Comparison of ENCODE assay signal across 21 cellular contexts in the genomic region with DNA sequence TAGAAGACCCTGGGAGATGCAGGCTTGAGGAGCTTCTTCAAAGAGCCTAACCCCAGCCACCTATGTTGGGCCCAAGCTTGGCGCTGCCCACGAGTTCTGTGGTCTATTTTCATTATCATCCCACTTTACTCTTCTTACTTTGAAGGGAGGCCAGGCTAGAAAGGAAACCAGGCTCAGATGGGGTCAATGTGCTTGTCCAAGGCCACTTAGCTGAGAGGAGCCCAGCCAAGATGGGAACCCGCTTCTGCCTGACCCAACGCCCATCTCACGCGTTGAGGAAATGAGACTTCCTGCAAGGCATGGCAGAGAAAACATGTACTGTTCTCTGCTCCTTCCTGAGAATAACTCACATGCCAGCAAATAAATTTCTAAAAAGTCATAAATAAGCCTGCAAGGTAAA.
A peak's percentile ranks its signal among the peaks of the same experiment; 100 is the strongest.
DNase-seq lines count a peak whose midpoint lies in the region; ATAC-seq and TF ChIP-seq lines count a peak whose summit lies in the region.
"Had no signal": no experiment of that assay in that cellular context is flagged by ENCODE, and none has a peak within 500 bp of the region (broad histone marks: within the 10 kb centered on the region; RNA-seq: fewer than 3 reads in every experiment).

No MANE protein-coding gene starts in this region.

- no peak overlapping the region for H2AFZ ChIP-seq in IMR-90 (replicated peaks; ENCODE audit: low read length, poor library complexity)
- H2AFZ ChIP-seq: GM23338, parathyroid adenoma had no signal

- H3K18ac ChIP-seq in IMR-90 (ENCODE audit: low read depth, low read length): 0 out of 2 replicates have a peak overlapping the region, but pooled peaks have one; percentile 6

- TF ChIP-seq POLR2A in IMR-90 (IDR thresholded peaks at IDR 0.05; ENCODE audit: low read depth, low read length): no peak
- TF ChIP-seq POLR2A in adrenal gland (IDR thresholded peaks at IDR 0.05): no peak

- peaks cover 21% of the 10 kb centered on the region for H3K4me1 ChIP-seq in IMR-90 (ENCODE audit: control insufficient read depth, insufficient read depth, low read length)
- peaks cover 19 to 29% of the 10 kb centered on the region in 2 donors for H3K4me1 ChIP-seq in adrenal gland (replicated peaks in 1 of 2)
- H3K4me1 ChIP-seq: breast epithelium had no signal

- peak overlapping the region; percentile 62 for H3K4ac ChIP-seq in IMR-90 (ENCODE audit: low read depth, low read length)

- no peak overlapping the region for H2BK5ac ChIP-seq in IMR-90 (ENCODE audit: low read depth, low read length, poor library complexity, severe bottlenecking)

- peaks cover 60 to 87% of the 10 kb centered on the region in 2 donors for H3K4me1 Mint-ChIP-seq in stimulated activated naive B cell treated with anti-CD40 and anti-IgM and Interleukin-4, amounts not matched to agents 10 μg/mL and 1 μg/mL and 100 μg/mL, for 72 hours

- POLR2A ChIA-PET in IMR-90 (lab: Charles Lee; ENCODE audit: unreplicated experiment): no interaction called here

- peaks cover 6 to 9% of the 10 kb centered on the region in 2 donors for H3K9me3 Mint-ChIP-seq in stimulated activated naive B cell treated with anti-CD40 and anti-IgM and Interleukin-4, amounts not matched to agents 10 μg/mL and 1 μg/mL and 100 μg/mL, for 72 hours
- H3K9me3 Mint-ChIP-seq: activated CD4-positive, alpha-beta memory T cell treated with anti-CD3 and anti-CD28 coated beads, Interleukin-2, amount 10 ng/mL, durations not matched to agents 7 days and 5 days; GM23338 had no signal

- peak overlapping the region; percentile 89 for H2AK5ac ChIP-seq in IMR-90 (ENCODE audit: low read depth, low read length)

- in situ Hi-C loops in IMR-90 (cut with MboI; ENCODE audit: low sequenced_read_pairs): no loop called here

- H3K4me2 ChIP-seq in IMR-90 (ENCODE audit: low read depth, low read length): no peak overlapping the region
- H3K4me2 ChIP-seq: GM23338 had no signal

- H3K36me3 Mint-ChIP-seq in stimulated activated naive B cell treated with anti-CD40 and anti-IgM and Interleukin-4, amounts not matched to agents 10 μg/mL and 1 μg/mL and 100 μg/mL, for 72 hours: peaks cover 7 to 13% of the 10 kb centered on the region in 2 donors
- H3K36me3 Mint-ChIP-seq: activated naive CD8-positive, alpha-beta T cell treated with anti-CD3 and anti-CD28 coated beads for 36 hours had no signal

- H3K36me3 ChIP-seq in IMR-90 (ENCODE audit: control insufficient read depth, insufficient read depth, low read length) (no peaks in the 10 kb centered on the region), adrenal gland (replicated peaks in 1 of 2) (no peaks in the 10 kb centered on the region)
- H3K36me3 ChIP-seq: breast epithelium, thoracic aorta had no signal

- H3K9me3 ChIP-seq in IMR-90 (ENCODE audit: control insufficient read depth, insufficient read depth, low read length) (no peaks in the 10 kb centered on the region), adrenal gland (replicated peaks in 1 of 3) (no peaks in the 10 kb centered on the region)
- H3K9me3 ChIP-seq: breast epithelium, thoracic aorta had no signal

- no peak overlapping the region for H3K56ac ChIP-seq in IMR-90 (ENCODE audit: extremely low read depth, insufficient read depth, low read length)

- TF ChIP-seq RAD21 in IMR-90 (IDR thresholded peaks at IDR 0.05; ENCODE audit: low read length): no peak

- peak overlapping the region; percentile 60; the same call in 1 of the 2 replicates for H2BK120ac ChIP-seq in IMR-90 (ENCODE audit: low read depth, low read length)

- H3K9ac ChIP-seq in IMR-90 (ENCODE audit: low read depth, low read length): no peak overlapping the region
- H3K9ac ChIP-seq: parathyroid adenoma had no signal

- no peak overlapping the region for H3K14ac ChIP-seq in IMR-90 (replicated peaks; ENCODE audit: low read depth, low read length)

- no peak overlapping the region for H4K91ac ChIP-seq in IMR-90 (ENCODE audit: insufficient read depth, low read depth, low read length)

- no peak for ATAC-seq in IMR-90 (ENCODE audit: low read depth)
- ATAC-seq in left lobe of liver: peak; percentile 21
- no peak for ATAC-seq in stimulated activated naive B cell treated with anti-CD40 and anti-IgM and Interleukin-4, amounts not matched to agents 10 μg/mL and 1 μg/mL and 100 μg/mL, for 72 hours (replicated peaks)
- no peak for ATAC-seq in HG03520 (IDR thresholded peaks at IDR 0.05; ENCODE audit: unreplicated experiment)
- ATAC-seq: GM23338, Panc1, SK-N-SH treated with all-trans-retinoic acid at 6 μM for 48 hours had no signal

- CTCF ChIA-PET in IMR-90 (lab: Yijun Ruan, JAX): no interaction called here

- no peaks in the 10 kb centered on the region for H4K20me1 ChIP-seq in IMR-90 (ENCODE audit: insufficient read depth, low read length)

- H4K5ac ChIP-seq in IMR-90 (ENCODE audit: low read depth, low read length): no peak overlapping the region; the same call in 1 of the 2 replicates

- no peaks in the 10 kb centered on the region for H3K27me3 Mint-ChIP-seq in stimulated activated naive B cell treated with anti-CD40 and anti-IgM and Interleukin-4, amounts not matched to agents 10 μg/mL and 1 μg/mL and 100 μg/mL, for 72 hours
- H3K27me3 Mint-ChIP-seq: activated CD4-positive, alpha-beta memory T cell treated with anti-CD3 and anti-CD28 coated beads, Interleukin-2, amount 10 ng/mL, durations not matched to agents 7 days and 5 days; activated naive CD8-positive, alpha-beta T cell treated with anti-CD3 and anti-CD28 coated beads for 36 hours; activated T-cell treated with anti-CD3 and anti-CD28 coated beads, Interleukin-2, amount 50 U/mL, for 24 hours had no signal

- no TSS peak for BruUV-seq in IMR-90 (replicated peaks; lab: Mats Ljungman, UMichigan)

- H2BK20ac ChIP-seq in IMR-90 (ENCODE audit: low read depth, low read length): peak overlapping the region; percentile 85

- H3K9me1 ChIP-seq in IMR-90 (ENCODE audit: insufficient read depth, low read length): peaks cover 11% of the 10 kb centered on the region

- TF ChIP-seq CTCF in IMR-90 (conservative IDR thresholded peaks at IDR 0.05; ENCODE audit: low read depth, low read length): no peak
- no peak for TF ChIP-seq CTCF in adrenal gland (IDR thresholded peaks at IDR 0.05)

- DNase-seq in IMR-90 (no peak), adrenal gland (peak in 6 of 7 donors; percentile 37 to 80 (median 56)), left lobe of liver (ENCODE audit: low spot score) (no peak), HuH-7 (ENCODE audit: low spot score) (no peak), NCI-H2196 (lab: John Stamatoyannopoulos, UW; ENCODE audit: unreplicated experiment) (no peak), ureter (ENCODE audit: low spot score) (no peak)
- DNase-seq in stimulated activated naive B cell treated with anti-CD40 and anti-IgM and Interleukin-4, amounts not matched to agents 10 μg/mL and 1 μg/mL and 100 μg/mL, for 72 hours: no peak
- DNase-seq: activated CD4-positive, alpha-beta memory T cell treated with anti-CD3 and anti-CD28 coated beads, Interleukin-2, amount 10 ng/mL, durations not matched to agents 7 days and 5 days; activated naive CD8-positive, alpha-beta T cell treated with anti-CD3 and anti-CD28 coated beads for 36 hours; activated T-cell treated with anti-CD3 and anti-CD28 coated beads, Interleukin-2, amount 50 U/mL, for 24 hours; effector CD8-positive, alpha-beta T cell; hypothalamus; stimulated activated CD4-positive, alpha-beta T cell treated with anti-CD3 and anti-CD28 coated beads, Interleukin-4, amount 100 ng/mL, for 4 hours; stimulated activated CD8-positive, alpha-beta memory T cell treated with anti-CD3 and anti-CD28 coated beads, Interleukin-4, amount 100 ng/mL, for 48 hours had no signal

- WGBS in IMR-90 (ENCODE audit: extremely low coverage in 2 of 2, insufficient read length in 1 of 2), 2 experiments: 100% methylated on average over 1 of the region's 6 CpGs; no CpG with 5 or more reads in 1 of the 2 experiments
- WGBS in adrenal gland, 4 donors: 49 to 53% (median 50%) methylated on average over 6 of the region's 6 CpGs

- no peak overlapping the region for H3K23ac ChIP-seq in IMR-90 (ENCODE audit: low read depth, low read length)

- H3K4me3 ChIP-seq in IMR-90 (ENCODE audit: insufficient read depth, low read depth, low read length) (no peak overlapping the region), adrenal gland (no peak overlapping the region)
- H3K4me3 ChIP-seq: breast epithelium, GM23338, thoracic aorta had no signal

- H3K27ac Mint-ChIP-seq in stimulated activated naive B cell treated with anti-CD40 and anti-IgM and Interleukin-4, amounts not matched to agents 10 μg/mL and 1 μg/mL and 100 μg/mL, for 72 hours: peak overlapping the region; percentile 75
- H3K27ac Mint-ChIP-seq: activated CD4-positive, alpha-beta memory T cell treated with anti-CD3 and anti-CD28 coated beads, Interleukin-2, amount 10 ng/mL, durations not matched to agents 7 days and 5 days; activated naive CD8-positive, alpha-beta T cell treated with anti-CD3 and anti-CD28 coated beads for 36 hours; activated T-cell treated with anti-CD3 and anti-CD28 coated beads, Interleukin-2, amount 50 U/mL, for 24 hours; GM23338 had no signal

- intact Hi-C loops in IMR-90 (cut with micrococcal nuclease) (loop anchor here (2.0 to 5.0 kb wide), 3 partner anchors 66 to 551 kb away; no protein-coding TSS in a partner anchor), adrenal gland (cut with DNase I) (no loop called here)

- no peak overlapping the region for H3K4me3 Mint-ChIP-seq in stimulated activated naive B cell treated with anti-CD40 and anti-IgM and Interleukin-4, amounts not matched to agents 10 μg/mL and 1 μg/mL and 100 μg/mL, for 72 hours
- H3K4me3 Mint-ChIP-seq: activated CD4-positive, alpha-beta memory T cell treated with anti-CD3 and anti-CD28 coated beads, Interleukin-2, amount 10 ng/mL, durations not matched to agents 7 days and 5 days; activated naive CD8-positive, alpha-beta T cell treated with anti-CD3 and anti-CD28 coated beads for 36 hours; activated T-cell treated with anti-CD3 and anti-CD28 coated beads, Interleukin-2, amount 50 U/mL, for 24 hours; GM23338 had no signal

- H4K8ac ChIP-seq in IMR-90 (ENCODE audit: low read depth in 2 of 2, low read length in 2 of 2): no peak overlapping the region

- dilution Hi-C loops in IMR-90 (cut with HindIII; ENCODE audit: low sequenced_read_pairs, unreplicated experiment): no loop called here

- H3K27ac ChIP-seq in IMR-90 (ENCODE audit: insufficient read depth, low read length) (no peak overlapping the region), adrenal gland (peak overlapping the region in 2 of 5 donors; percentile 41 to 52)
- H3K27ac ChIP-seq: parathyroid adenoma, thoracic aorta had no signal

- H3K79me1 ChIP-seq in IMR-90 (ENCODE audit: low read depth in 1 of 2, low read length in 2 of 2): no peaks in the 10 kb centered on the region

- peak overlapping the region; percentile 56; the same call in 2 of the 3 replicates for H2BK15ac ChIP-seq in IMR-90 (ENCODE audit: low read depth, low read length)

- H3K27me3 ChIP-seq in IMR-90 (ENCODE audit: control insufficient read depth, insufficient read depth, low read length): no peaks in the 10 kb centered on the region
- no peaks in the 10 kb centered on the region for H3K27me3 ChIP-seq in adrenal gland
- H3K27me3 ChIP-seq: breast epithelium had no signal

- no peak overlapping the region for H2AK9ac ChIP-seq in IMR-90 (replicated peaks; ENCODE audit: low read depth, low read length, poor library complexity)

Comparison
In these comparisons a context has a peak if more than half of its experiments do, and no peak if none do; other contexts are left out.
1. DNase-seq: peak in adrenal gland (6 of 7); none in IMR-90 (single experiment), left lobe of liver (single experiment), stimulated activated naive B cell treated with anti-CD40 and anti-IgM and Interleukin-4, amounts not matched to agents 10 μg/mL and 1 μg/mL and 100 μg/mL, for 72 hours (single experiment), HuH-7 (single experiment), NCI-H2196 (single experiment) and ureter (single experiment).